Comparison of ENCODE assay signal across 24 cellular contexts in genomic region chr6:109498049-109498448, GRCh38. TPM values are rescaled to one million over a fixed set of nuclear protein-coding genes. Genes with fewer than 3 reads are reported as not detected.
"Had no signal": no experiment of that assay in that cellular context is flagged by ENCODE, and none has a peak within 500 bp of the region (broad histone marks: within the 10 kb centered on the region; RNA-seq: fewer than 3 reads in every experiment).

No MANE protein-coding gene starts in this region.

- H3K4me1 ChIP-seq: ascending aorta, body of pancreas had no signal

- H3K4me1 Mint-ChIP-seq: central memory CD8-positive, alpha-beta T cell had no signal

- H3K36me3 Mint-ChIP-seq: activated naive CD4-positive, alpha-beta T cell treated with anti-CD3 and anti-CD28 coated beads, Interleukin-2, amount 50 U/mL, for 72 hours had no signal

- H3K27me3 ChIP-seq: ascending aorta, body of pancreas had no signal

- H3K27ac Mint-ChIP-seq: activated CD8-positive, alpha-beta T cell treated with anti-CD3 and anti-CD28 coated beads for 36 hours; activated naive CD4-positive, alpha-beta T cell treated with anti-CD3 and anti-CD28 coated beads, Interleukin-2, amount 50 U/mL, for 72 hours; activated naive CD8-positive, alpha-beta T cell treated with anti-CD3 and anti-CD28 coated beads, Interleukin-2, amount 50 U/mL, for 24 hours had no signal

- ATAC-seq: activated CD8-positive, alpha-beta T cell treated with anti-CD3 and anti-CD28 coated beads for 36 hours; activated naive CD4-positive, alpha-beta T cell treated with anti-CD3 and anti-CD28 coated beads, Interleukin-2, amount 50 U/mL, for 72 hours; activated naive CD8-positive, alpha-beta T cell treated with anti-CD3 and anti-CD28 coated beads, Interleukin-2, amount 50 U/mL, for 24 hours; body of pancreas; K562 had no signal

- H3K27me3 Mint-ChIP-seq: activated naive CD8-positive, alpha-beta T cell treated with anti-CD3 and anti-CD28 coated beads, Interleukin-2, amount 50 U/mL, for 24 hours had no signal

- H3K4me3 ChIP-seq: ascending aorta, body of pancreas, K562 had no signal

- H3K4me3 Mint-ChIP-seq: activated CD8-positive, alpha-beta T cell treated with anti-CD3 and anti-CD28 coated beads for 36 hours; activated naive CD8-positive, alpha-beta T cell treated with anti-CD3 and anti-CD28 coated beads, Interleukin-2, amount 50 U/mL, for 24 hours; central memory CD8-positive, alpha-beta T cell had no signal

- H3K36me3 ChIP-seq: ascending aorta had no signal

- H3K27ac ChIP-seq: ascending aorta, body of pancreas had no signal

- DNase-seq: activated CD4-positive, CD25-positive, alpha-beta regulatory T cell; activated CD8-positive, alpha-beta memory T cell treated with anti-CD3 and anti-CD28 coated beads, Interleukin-2, amount 50 U/mL, for 4 hours; activated CD8-positive, alpha-beta T cell treated with anti-CD3 and anti-CD28 coated beads for 36 hours; activated naive CD4-positive, alpha-beta T cell; activated naive CD8-positive, alpha-beta T cell treated with anti-CD3 and anti-CD28 coated beads, Interleukin-2, amount 50 U/mL, for 24 hours; activated T-cell treated with anti-CD3 and anti-CD28 coated beads, Interleukin-2, amount 50 U/mL, for 1 hour; amniotic stem cell; body of pancreas; Karpas-422; MM.1S; NCI-H1105; NCI-H1694; NCI-H2029; NCI-H2107; NCI-H446 treated with DMSO at 0.1 percent for 48 hours; NCI-H524 treated with DMSO at 0.1 percent for 48 hours; NCI-H82; SHP77 treated with DMSO at 0.1 percent for 48 hours; T-helper 2 cell; T1000 had no signal

- H3K9me3 Mint-ChIP-seq: activated CD8-positive, alpha-beta T cell treated with anti-CD3 and anti-CD28 coated beads for 36 hours; activated naive CD4-positive, alpha-beta T cell treated with anti-CD3 and anti-CD28 coated beads, Interleukin-2, amount 50 U/mL, for 72 hours; activated naive CD8-positive, alpha-beta T cell treated with anti-CD3 and anti-CD28 coated beads, Interleukin-2, amount 50 U/mL, for 24 hours; central memory CD8-positive, alpha-beta T cell had no signal

RNA-seq across cellular contexts. Expression of gene PPIL6, which starts 57.6 kb away (rescaled TPM):
- total RNA-seq: activated naive CD4-positive, alpha-beta T cell treated with anti-CD3 and anti-CD28 coated beads, Interleukin-2, amount 50 U/mL, for 72 hours had no signal
